Comparison of ENCODE assay signal across 10 cellular contexts in genomic region chr3:45464336-45464809, GRCh38.
DNase-seq lines count a peak whose midpoint lies in the region; TF ChIP-seq lines count a peak whose summit lies in the region.
"Had no signal": no experiment of that assay in that cellular context is flagged by ENCODE, and none has a peak within 500 bp of the region (broad histone marks: within the 10 kb centered on the region; RNA-seq: fewer than 3 reads in every experiment).

No MANE protein-coding gene starts in this region.

- H3K36me3 ChIP-seq in ectodermal cell (ENCODE audit: control insufficient read depth, insufficient read depth, low read length) (peaks cover 21% of the 10 kb centered on the region), neutrophil (peaks cover 4% of the 10 kb centered on the region)

- H3K9me3 ChIP-seq in ectodermal cell (ENCODE audit: control insufficient read depth, low read length) (no peaks in the 10 kb centered on the region), neutrophil (no peaks in the 10 kb centered on the region)

- H3K4me3 ChIP-seq in ectodermal cell (ENCODE audit: insufficient read depth, low read depth, low read length) (no peak overlapping the region), neutrophil (ENCODE audit: low read depth in 1 of 2, low read length in 1 of 2) (peak overlapping the region in 1 of 2 experiments; percentile 8), coronary artery (no peak overlapping the region)

- WGBS in ectodermal cell, 2 experiments, result 15 to 17% methylated on average over 6 of the region's 6 CpGs

- no peaks in the 10 kb centered on the region for H3K27me3 ChIP-seq in ectodermal cell (ENCODE audit: control insufficient read depth, insufficient read depth, low read length, poor library complexity, severe bottlenecking)
- no peaks in the 10 kb centered on the region for H3K27me3 ChIP-seq in neutrophil

- DNase-seq in SIG-M5 treated with dmso at 0.1 percent for 504 hours (lab: John Stamatoyannopoulos, UW; ENCODE audit: unreplicated experiment), result peak; percentile 55
- DNase-seq in SIG-M5 (lab: John Stamatoyannopoulos, UW), result no peak
- DNase-seq in RPMI8226, result peak; percentile 5
- DNase-seq in kidney glomerular epithelial cell (lab: John Stamatoyannopoulos, UW), result no peak
- DNase-seq in SW480 (ENCODE audit: low spot score), result no peak
- DNase-seq in coronary artery (ENCODE audit: low spot score), result no peak
- DNase-seq: immature natural killer cell, NCI-H1048 had no signal

- H3K4me1 ChIP-seq in ectodermal cell (ENCODE audit: control insufficient read depth, insufficient read depth, low read length) (peaks cover 24% of the 10 kb centered on the region), neutrophil (ENCODE audit: control insufficient read depth in 1 of 2, insufficient read depth in 1 of 2, low read depth in 1 of 2, low read length in 1 of 2) (peaks cover 17 to 18% of the 10 kb centered on the region in 2 experiments)

- no peak for TF ChIP-seq CTCF in neutrophil (IDR thresholded peaks at IDR 0.05)
- TF ChIP-seq CTCF in coronary artery (IDR thresholded peaks at IDR 0.05), result no peak

- peak overlapping the region; percentile 76 for H3K27ac ChIP-seq in ectodermal cell (ENCODE audit: insufficient read depth, low read depth, low read length, poor library complexity, severe bottlenecking)
- peak overlapping the region; percentile 66 for H3K27ac ChIP-seq in neutrophil
- no peak overlapping the region for H3K27ac ChIP-seq in coronary artery

Comparison
In these comparisons a context has a peak if more than half of its experiments do, and no peak if none do; other contexts are left out.
1. DNase-seq: peak in SIG-M5 treated with dmso at 0.1 percent for 504 hours (single experiment) and RPMI8226 (single experiment); none in SIG-M5 (single experiment), kidney glomerular epithelial cell (single experiment), SW480 (single experiment) and coronary artery (single experiment).
2. H3K27ac ChIP-seq: peak in ectodermal cell (single experiment) and neutrophil (single experiment); none in coronary artery (0 of 2).